Comparison of ENCODE assay signal across 1 cellular context in the genomic region with DNA sequence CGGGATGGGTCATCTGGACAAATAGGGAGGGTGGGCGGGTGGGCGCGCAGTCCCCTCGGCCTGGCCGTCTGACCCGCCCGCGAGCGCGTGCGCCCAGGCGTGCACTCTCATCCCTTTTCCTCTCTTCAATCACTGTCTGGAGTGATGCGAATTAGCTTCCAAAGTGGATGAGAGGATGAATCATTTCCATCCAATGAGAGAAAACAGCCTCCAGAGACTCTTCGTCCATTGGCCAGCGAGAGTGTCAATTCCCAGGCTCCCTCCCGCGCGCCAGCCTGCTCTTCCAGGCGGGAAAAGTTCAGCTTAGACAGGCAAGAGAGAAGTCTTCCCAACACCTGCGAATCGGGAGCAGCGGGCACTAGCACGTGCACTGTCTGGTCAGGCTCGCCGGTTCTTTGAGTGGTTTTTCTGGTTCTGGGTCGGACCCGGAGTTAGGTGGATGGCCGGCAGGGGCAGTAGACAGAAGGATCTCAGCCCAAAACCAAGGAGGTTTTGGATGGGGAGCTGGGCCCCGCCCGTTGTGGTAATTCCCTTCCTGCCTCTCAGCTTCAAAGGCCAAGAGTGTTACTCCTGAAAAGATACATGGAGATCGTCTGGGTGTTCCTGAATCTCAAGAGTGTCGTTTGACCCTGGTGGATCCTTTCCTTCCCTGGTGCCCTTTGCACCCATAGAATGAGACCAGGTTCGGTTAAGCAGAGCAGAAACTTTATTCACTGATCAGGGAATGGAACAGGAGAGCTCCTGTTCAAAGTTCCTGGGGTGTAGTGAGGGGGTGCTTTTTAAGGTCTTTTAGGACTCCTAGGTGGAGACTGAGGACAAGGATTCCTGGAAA.
TF ChIP-seq lines count a peak whose summit lies in the region.

No MANE protein-coding gene starts in this region.

TF ChIP-seq in HEK293, 187 proteins besides CTCF, POLR2A, EP300 and RAD21 (continued from another document):
- peak; percentile 32; the same call in 1 of the 2 replicates for TF ChIP-seq ZNF394 (tag by site-specific recombination; IDR thresholded peaks at IDR 0.05; ENCODE audit: borderline replicate concordance)
- TF ChIP-seq ZXDB (tag by site-specific recombination; IDR thresholded peaks at IDR 0.05), result peak; percentile 47
- peak; percentile 68 for TF ChIP-seq ZNF335 (tag by site-specific recombination; conservative IDR thresholded peaks at IDR 0.05)
- peak; percentile 97 for TF ChIP-seq ZNF366 (tag by site-specific recombination; conservative IDR thresholded peaks at IDR 0.05)
- TF ChIP-seq GLIS1 (tag by site-specific recombination; IDR thresholded peaks at IDR 0.05), result no peak
- TF ChIP-seq ZNF76 (tag by site-specific recombination; IDR thresholded peaks at IDR 0.05; ENCODE audit: borderline replicate concordance, low read depth), result peak; percentile 44
- no peak for TF ChIP-seq ZBTB48 (tag by site-specific recombination; IDR thresholded peaks at IDR 0.05)
- TF ChIP-seq ZBTB8A (tag by site-specific recombination; IDR thresholded peaks at IDR 0.05), result peak; percentile 21; the same call in 1 of the 2 replicates
- TF ChIP-seq ZNF391 (tag by site-specific recombination; IDR thresholded peaks at IDR 0.05; ENCODE audit: borderline replicate concordance, low read depth), result no peak
- TF ChIP-seq SP7 (tag by site-specific recombination; IDR thresholded peaks at IDR 0.05), result peak; percentile 43
- TF ChIP-seq, protein P1, sequence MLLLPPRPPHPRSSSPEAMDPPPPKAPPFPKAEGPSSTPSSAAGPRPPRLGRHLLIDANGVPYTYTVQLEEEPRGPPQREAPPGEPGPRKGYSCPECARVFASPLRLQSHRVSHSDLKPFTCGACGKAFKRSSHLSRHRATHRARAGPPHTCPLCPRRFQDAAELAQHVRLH (tag by site-specific recombination; IDR thresholded peaks at IDR 0.05), result 0 out of 2 replicates have a peak, but pooled peaks have one; percentile 16
- TF ChIP-seq PRDM1 (tag by site-specific recombination; IDR thresholded peaks at IDR 0.05), result peak; percentile 35; the same call in 1 of the 2 replicates
- TF ChIP-seq, protein P2, sequence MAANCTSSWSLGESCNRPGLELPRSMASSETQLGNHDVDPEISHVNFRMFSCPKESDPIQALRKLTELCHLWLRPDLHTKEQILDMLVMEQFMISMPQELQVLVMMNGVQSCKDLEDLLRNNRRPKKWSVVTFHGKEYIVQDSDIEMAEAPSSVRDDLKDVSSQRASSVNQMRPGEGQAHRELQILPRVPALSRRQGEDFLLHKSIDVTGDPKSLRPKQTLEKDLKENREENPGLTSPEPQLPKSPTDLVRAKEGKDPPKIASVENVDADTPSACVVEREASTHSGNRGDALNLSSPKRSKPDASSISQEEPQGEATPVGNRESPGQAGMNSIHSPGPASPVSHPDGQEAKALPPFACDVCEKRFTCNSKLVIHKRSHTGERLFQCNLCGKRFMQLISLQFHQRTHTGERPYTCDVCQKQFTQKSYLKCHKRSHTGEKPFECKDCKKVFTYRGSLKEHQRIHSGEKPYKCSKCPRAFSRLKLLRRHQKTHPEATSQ (tag by site-specific recombination; IDR thresholded peaks at IDR 0.05), result no peak
- no peak for TF ChIP-seq REPIN1 (tag by site-specific recombination; IDR thresholded peaks at IDR 0.05; ENCODE audit: low read depth)
- TF ChIP-seq ZFP69B (tag by site-specific recombination; IDR thresholded peaks at IDR 0.05), result peak; percentile 81
- TF ChIP-seq ZNF600 (tag by site-specific recombination; IDR thresholded peaks at IDR 0.05), result peak; percentile 45; the same call in 1 of the 2 replicates
- peak; percentile 52; the same call in 1 of the 2 replicates for TF ChIP-seq ZNF37A (tag by site-specific recombination; IDR thresholded peaks at IDR 0.05)
